ENCODE assay signal across 10 cellular contexts in the genomic region with DNA sequence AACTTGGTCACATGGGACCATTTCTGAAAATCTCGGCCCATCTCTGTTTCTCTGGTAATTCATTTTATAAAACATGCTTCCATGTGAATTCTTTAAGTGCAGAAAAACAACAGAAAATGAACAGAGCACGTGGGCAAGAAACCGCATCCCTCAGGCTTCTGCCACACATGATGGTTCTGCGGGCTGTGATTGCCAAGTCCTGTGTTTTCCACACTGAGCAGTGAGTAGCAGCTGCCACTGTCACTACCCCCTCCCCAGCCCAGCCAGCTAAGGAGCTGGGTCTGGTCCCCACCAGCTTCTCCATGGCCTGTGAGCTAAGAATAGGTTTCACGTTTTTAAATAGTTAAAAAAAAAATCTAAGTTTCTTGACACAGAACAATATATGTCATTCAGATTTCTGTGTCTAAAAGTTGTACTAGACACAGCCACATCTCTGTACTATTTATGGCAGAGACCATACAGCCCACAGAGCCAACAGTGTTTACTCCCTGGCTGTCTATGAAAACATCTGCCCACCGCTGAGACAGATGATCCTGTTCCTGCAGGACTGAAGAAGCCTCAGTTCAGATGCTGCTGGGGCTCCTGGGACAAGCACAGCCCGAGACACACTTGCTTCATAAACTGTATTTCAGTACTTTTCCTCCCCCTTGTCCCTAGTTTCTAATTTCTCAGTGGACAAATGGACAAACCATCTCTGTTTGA. TPM values are rescaled to one million over a fixed set of nuclear protein-coding genes. Genes with fewer than 3 reads are reported as not detected.
A peak's percentile ranks its signal among the peaks of the same experiment; 100 is the strongest.
DNase-seq lines count a peak whose midpoint lies in the region; ATAC-seq and TF ChIP-seq lines count a peak whose summit lies in the region.
"Had no signal": no experiment of that assay in that cellular context is flagged by ENCODE, and none has a peak within 500 bp of the region (broad histone marks: within the 10 kb centered on the region; RNA-seq: fewer than 3 reads in every experiment).

No MANE protein-coding gene starts in this region.

- H3K27ac ChIP-seq in stomach, result peak overlapping the region in 4 of 5 donors; percentile 11 to 40 (median 31)
- no peak overlapping the region for H3K27ac ChIP-seq in WERI-Rb-1
- H3K27ac ChIP-seq in esophagus squamous epithelium, result peak overlapping the region in 2 of 4 donors; percentile 23 to 25
- H3K27ac ChIP-seq in mesendoderm (ENCODE audit: low read depth, low read length), result no peak overlapping the region

- peaks cover 29% of the 10 kb centered on the region for H3K4me1 Mint-ChIP-seq in activated T-cell treated with anti-CD3 and anti-CD28 coated beads, Interleukin-2, amount 50 U/mL, for 72 hours (ENCODE audit: low read depth)
- peaks cover 30% of the 10 kb centered on the region for H3K4me1 Mint-ChIP-seq in activated T-cell treated with anti-CD3 and anti-CD28 coated beads, Interleukin-2, amount 50 U/mL, for 4 hours (ENCODE audit: low read depth)
- peaks cover 23% of the 10 kb centered on the region for H3K4me1 Mint-ChIP-seq in activated T-helper 2 cell treated with anti-CD3 and anti-CD28 coated beads, Interferon-gamma antibody, Interleukin-2, Interleukin-4, amounts not matched to agents 10 μg/mL and 5 μg/mL and 100 μg/mL, durations not matched to agents 14 hours and 24 hours and 36 hours (ENCODE audit: low read depth)

- no peak overlapping the region for H3K4ac ChIP-seq in mesendoderm (ENCODE audit: low read depth, low read length)

- intact Hi-C loops in activated T-helper 2 cell treated with anti-CD3 and anti-CD28 coated beads, Interferon-gamma antibody, Interleukin-2, Interleukin-4, amounts not matched to agents 10 μg/mL and 5 μg/mL and 100 μg/mL, durations not matched to agents 14 hours and 24 hours and 36 hours (cut with micrococcal nuclease), result no loop called here
- intact Hi-C loops in left colon (cut with DNase I, micrococcal nuclease) (no loop called here), stomach (cut with DNase I; ENCODE audit: low total_unique reads) (no loop called here), esophagus squamous epithelium (cut with DNase I) (no loop called here)

- no peaks in the 10 kb centered on the region for H3K9me3 Mint-ChIP-seq in activated T-cell treated with anti-CD3 and anti-CD28 coated beads, Interleukin-2, amount 50 U/mL, for 72 hours
- H3K9me3 Mint-ChIP-seq in activated T-cell treated with anti-CD3 and anti-CD28 coated beads, Interleukin-2, amount 50 U/mL, for 4 hours, result no peaks in the 10 kb centered on the region
- H3K9me3 Mint-ChIP-seq in activated T-helper 2 cell treated with anti-CD3 and anti-CD28 coated beads, Interferon-gamma antibody, Interleukin-2, Interleukin-4, amounts not matched to agents 10 μg/mL and 5 μg/mL and 100 μg/mL, durations not matched to agents 14 hours and 24 hours and 36 hours, result no peaks in the 10 kb centered on the region

- peaks cover 10% of the 10 kb centered on the region for H3K79me2 ChIP-seq in mesendoderm (ENCODE audit: control insufficient read depth, insufficient read depth, low read length)

- TF ChIP-seq POLR2A in stomach (IDR thresholded peaks at IDR 0.05), result no peak
- TF ChIP-seq POLR2A in esophagus squamous epithelium (IDR thresholded peaks at IDR 0.05), result no peak

- H2BK120ac ChIP-seq in mesendoderm (ENCODE audit: low read depth, low read length), result no peak overlapping the region

- no peak overlapping the region for H3K4me3 Mint-ChIP-seq in activated T-cell treated with anti-CD3 and anti-CD28 coated beads, Interleukin-2, amount 50 U/mL, for 72 hours
- no peak overlapping the region for H3K4me3 Mint-ChIP-seq in activated T-cell treated with anti-CD3 and anti-CD28 coated beads, Interleukin-2, amount 50 U/mL, for 4 hours
- no peak overlapping the region for H3K4me3 Mint-ChIP-seq in activated T-helper 2 cell treated with anti-CD3 and anti-CD28 coated beads, Interferon-gamma antibody, Interleukin-2, Interleukin-4, amounts not matched to agents 10 μg/mL and 5 μg/mL and 100 μg/mL, durations not matched to agents 14 hours and 24 hours and 36 hours (ENCODE audit: low read depth)

- no peak for ATAC-seq in activated T-cell treated with anti-CD3 and anti-CD28 coated beads, Interleukin-2, amount 50 U/mL, for 72 hours (replicated peaks in 1 of 2)
- no peak for ATAC-seq in activated T-cell treated with anti-CD3 and anti-CD28 coated beads, Interleukin-2, amount 50 U/mL, for 4 hours
- peak; percentile 3 for ATAC-seq in left colon

- peaks cover 1 to 17% of the 10 kb centered on the region in 2 donors for H3K36me3 Mint-ChIP-seq in activated T-cell treated with anti-CD3 and anti-CD28 coated beads, Interleukin-2, amount 50 U/mL, for 72 hours (ENCODE audit: insufficient read depth in 2 of 2)
- peaks cover 27% of the 10 kb centered on the region for H3K36me3 Mint-ChIP-seq in activated T-cell treated with anti-CD3 and anti-CD28 coated beads, Interleukin-2, amount 50 U/mL, for 4 hours (ENCODE audit: insufficient read depth)
- peaks cover 67% of the 10 kb centered on the region for H3K36me3 Mint-ChIP-seq in activated T-helper 2 cell treated with anti-CD3 and anti-CD28 coated beads, Interferon-gamma antibody, Interleukin-2, Interleukin-4, amounts not matched to agents 10 μg/mL and 5 μg/mL and 100 μg/mL, durations not matched to agents 14 hours and 24 hours and 36 hours (ENCODE audit: low read depth)

- H3K27me3 Mint-ChIP-seq in activated T-cell treated with anti-CD3 and anti-CD28 coated beads, Interleukin-2, amount 50 U/mL, for 72 hours (ENCODE audit: low read depth), result no peaks in the 10 kb centered on the region
- no peaks in the 10 kb centered on the region for H3K27me3 Mint-ChIP-seq in activated T-cell treated with anti-CD3 and anti-CD28 coated beads, Interleukin-2, amount 50 U/mL, for 4 hours (ENCODE audit: low read depth)
- H3K27me3 Mint-ChIP-seq in activated T-helper 2 cell treated with anti-CD3 and anti-CD28 coated beads, Interferon-gamma antibody, Interleukin-2, Interleukin-4, amounts not matched to agents 10 μg/mL and 5 μg/mL and 100 μg/mL, durations not matched to agents 14 hours and 24 hours and 36 hours (ENCODE audit: low read depth), result no peaks in the 10 kb centered on the region

- H3K9ac ChIP-seq in mesendoderm (ENCODE audit: low read length), result no peak overlapping the region

- no peak overlapping the region for H2AK5ac ChIP-seq in mesendoderm (ENCODE audit: low read length)

- no peak overlapping the region for H3K23ac ChIP-seq in mesendoderm (ENCODE audit: low read length)

- H3K4me1 ChIP-seq in stomach, result peaks cover 32 to 70% (median 54%) of the 10 kb centered on the region in 4 donors
- peaks cover 0 to 48% (median 12%) of the 10 kb centered on the region in 3 donors for H3K4me1 ChIP-seq in esophagus squamous epithelium
- H3K4me1 ChIP-seq in mesendoderm (ENCODE audit: control insufficient read depth, low read depth, low read length), result no peaks in the 10 kb centered on the region

- no peak for DNase-seq in activated T-cell treated with anti-CD3 and anti-CD28 coated beads, Interleukin-2, amount 50 U/mL, for 72 hours
- no peak for DNase-seq in activated T-cell treated with anti-CD3 and anti-CD28 coated beads, Interleukin-2, amount 50 U/mL, for 4 hours
- DNase-seq in activated T-helper 2 cell treated with anti-CD3 and anti-CD28 coated beads, Interferon-gamma antibody, Interleukin-2, Interleukin-4, amounts not matched to agents 10 μg/mL and 5 μg/mL and 100 μg/mL, durations not matched to agents 14 hours and 24 hours and 36 hours (ENCODE audit: low spot score), result no peak
- peak in 1 of 2 donors; percentile 21 for DNase-seq in left colon
- DNase-seq in stomach, result no peak
- no peak for DNase-seq in WERI-Rb-1
- no peak for DNase-seq in esophagus squamous epithelium (lab: John Stamatoyannopoulos, UW)
- no peak for DNase-seq in mesendoderm
- DNase-seq: NCI-H2171, SHP77 had no signal

- H3K9me3 ChIP-seq in stomach (no peaks in the 10 kb centered on the region), WERI-Rb-1 (ENCODE audit: severe bottlenecking) (no peaks in the 10 kb centered on the region), esophagus squamous epithelium (no peaks in the 10 kb centered on the region)

- TF ChIP-seq EP300 in stomach (IDR thresholded peaks at IDR 0.05), result no peak

- TF ChIP-seq CTCF in stomach (IDR thresholded peaks at IDR 0.05), result no peak
- TF ChIP-seq CTCF in WERI-Rb-1 (IDR thresholded peaks at IDR 0.05; ENCODE audit: low read depth, low read length), result no peak
- no peak for TF ChIP-seq CTCF in esophagus squamous epithelium (IDR thresholded peaks at IDR 0.05)

- H4K5ac ChIP-seq in mesendoderm (ENCODE audit: low read length), result no peak overlapping the region

- no peak overlapping the region for H3K4me2 ChIP-seq in mesendoderm (ENCODE audit: low read length)

- no peak overlapping the region for H3K56ac ChIP-seq in mesendoderm (ENCODE audit: low read length)

- H3K4me3 ChIP-seq in stomach, result no peak overlapping the region
- no peak overlapping the region for H3K4me3 ChIP-seq in WERI-Rb-1 (ENCODE audit: low read depth, low read length)
- H3K4me3 ChIP-seq in esophagus squamous epithelium, result no peak overlapping the region
- H3K4me3 ChIP-seq in mesendoderm (ENCODE audit: low read length), result no peak overlapping the region

- H3K36me3 ChIP-seq in stomach (peaks cover 51 to 78% (median 73%) of the 10 kb centered on the region in 4 donors), WERI-Rb-1 (peaks cover 75% of the 10 kb centered on the region), esophagus squamous epithelium (peaks cover 35 to 71% (median 46%) of the 10 kb centered on the region in 3 donors), mesendoderm (ENCODE audit: control insufficient read depth, insufficient read depth, low read length) (peaks cover 33% of the 10 kb centered on the region)

- H4K8ac ChIP-seq in mesendoderm (ENCODE audit: low read depth, low read length), result no peak overlapping the region

- H2BK5ac ChIP-seq in mesendoderm (ENCODE audit: low read length), result no peak overlapping the region

- H3K18ac ChIP-seq in mesendoderm (ENCODE audit: low read length), result no peak overlapping the region

- H3K27me3 ChIP-seq in stomach, result no peaks in the 10 kb centered on the region
- no peaks in the 10 kb centered on the region for H3K27me3 ChIP-seq in WERI-Rb-1 (ENCODE audit: insufficient read depth, low read depth, severe bottlenecking)
- no peaks in the 10 kb centered on the region for H3K27me3 ChIP-seq in esophagus squamous epithelium
- no peaks in the 10 kb centered on the region for H3K27me3 ChIP-seq in mesendoderm (ENCODE audit: insufficient read depth, low read length, poor library complexity)

- WGBS in stomach, 5 donors, result 67 to 73% (median 69%) methylated on average over 7 of the region's 7 CpGs
- 62 to 63% methylated on average over 6 of the region's 7 CpGs for whole genome bisulfite sequencing in esophagus squamous epithelium, 2 donors
- no CpG with 5 or more reads among the region's 7 CpGs for WGBS in mesendoderm (ENCODE audit: extremely low coverage, insufficient coverage, low lambda C conversion rate)

- peaks cover 16% of the 10 kb centered on the region for H3K79me1 ChIP-seq in mesendoderm (ENCODE audit: low read length)

- no peak overlapping the region for H2BK15ac ChIP-seq in mesendoderm (replicated peaks; ENCODE audit: low read depth)

- H3K27ac Mint-ChIP-seq in activated T-cell treated with anti-CD3 and anti-CD28 coated beads, Interleukin-2, amount 50 U/mL, for 72 hours, result peak overlapping the region; percentile 87
- H3K27ac Mint-ChIP-seq in activated T-helper 2 cell treated with anti-CD3 and anti-CD28 coated beads, Interferon-gamma antibody, Interleukin-2, Interleukin-4, amounts not matched to agents 10 μg/mL and 5 μg/mL and 100 μg/mL, durations not matched to agents 14 hours and 24 hours and 36 hours, result peak overlapping the region; percentile 45

RNA-seq across cellular contexts. Expression of gene USP22, which starts 41.5 kb away (rescaled TPM):
- 100 to 1,000 TPM; 175 to 195 TPM for total RNA-seq in activated T-cell treated with anti-CD3 and anti-CD28 coated beads, Interleukin-2, amount 50 U/mL, for 72 hours
- 100 to 1,000 TPM; 112 to 125 (median 124) TPM for total RNA-seq in activated T-cell treated with anti-CD3 and anti-CD28 coated beads, Interleukin-2, amount 50 U/mL, for 4 hours
- 147 and 167 TPM in 2 replicates for total RNA-seq in activated T-helper 2 cell treated with anti-CD3 and anti-CD28 coated beads, Interferon-gamma antibody, Interleukin-2, Interleukin-4, amounts not matched to agents 10 μg/mL and 5 μg/mL and 100 μg/mL, durations not matched to agents 14 hours and 24 hours and 36 hours
- 100 to 1,000 TPM; 145 to 155 TPM for total RNA-seq in left colon
- 100 to 1,000 TPM; 161 to 394 (median 184) TPM for total RNA-seq in stomach
- polyA plus RNA-seq in stomach, result 10 to 100 TPM; 28.1 to 38.0 (median 33.5) TPM
- 10 to 100 TPM; 61.7 to 91.2 (median 78.0) TPM for total RNA-seq in esophagus squamous epithelium
- polyA plus RNA-seq in mesendoderm (2013, experiment 1 of 2), result 221 TPM
- 204 TPM for polyA plus RNA-seq in mesendoderm (2013, experiment 2 of 2)

Comparison
In these comparisons a context has a peak if more than half of its experiments do, and no peak if none do; other contexts are left out.
1. H3K27ac ChIP-seq: peak in stomach (4 of 5); none in WERI-Rb-1 (single experiment) and mesendoderm (single experiment).